In genomic region chr5:72245517-72246238, GRCh38 we compare ENCODE assay signal across 11 cellular contexts.
DNase-seq lines count a peak whose midpoint lies in the region; ATAC-seq and TF ChIP-seq lines count a peak whose summit lies in the region.
"Had no signal": no experiment of that assay in that cellular context is flagged by ENCODE, and none has a peak within 500 bp of the region (broad histone marks: within the 10 kb centered on the region; RNA-seq: fewer than 3 reads in every experiment).

No MANE protein-coding gene starts in this region.

- H3K4me1 ChIP-seq in HUES48 (ENCODE audit: control insufficient read depth, insufficient read depth, low read length) = peaks cover 47% of the 10 kb centered on the region
- H3K4me1 ChIP-seq in left lung = peaks cover 19 to 36% of the 10 kb centered on the region in 2 donors
- peaks cover 0 to 39% (median 8%) of the 10 kb centered on the region in 6 donors for H3K4me1 ChIP-seq in spleen

- H3K9me3 Mint-ChIP-seq in brain = no peaks in the 10 kb centered on the region
- H3K9me3 Mint-ChIP-seq: naive thymus-derived CD8-positive, alpha-beta T cell had no signal

- intact Hi-C loops in left lung (cut with DNase I) = no loop called here
- intact Hi-C loops in spleen (cut with DNase I; ENCODE audit: low total_unique reads) = no loop called here

- H3K27me3 Mint-ChIP-seq in brain = no peaks in the 10 kb centered on the region
- H3K27me3 Mint-ChIP-seq: naive thymus-derived CD8-positive, alpha-beta T cell had no signal

- ATAC-seq in left lung (peak; percentile 27), HG02840 (IDR thresholded peaks at IDR 0.05; ENCODE audit: low FRiP score, unreplicated experiment) (no peak), GM21526 (IDR thresholded peaks at IDR 0.05; ENCODE audit: low FRiP score, unreplicated experiment) (no peak)

- H3K27ac ChIP-seq in HUES48 (ENCODE audit: low read depth, low read length) = peak overlapping the region; percentile 25
- peak overlapping the region in 1 of 2 donors; percentile 50 for H3K27ac ChIP-seq in left lung
- H3K27ac ChIP-seq in substantia nigra (ENCODE audit: low read depth, low read length, poor library complexity, severe bottlenecking) = peak overlapping the region; percentile 92
- no peak overlapping the region for H3K27ac ChIP-seq in spleen
- H3K27ac ChIP-seq: BLaER1 had no signal

- no peaks in the 10 kb centered on the region for H3K36me3 Mint-ChIP-seq in brain

- TF ChIP-seq CTCF in brain (conservative IDR thresholded peaks at IDR 0.05) (no peak), left lung (IDR thresholded peaks at IDR 0.05) (no peak), spleen (IDR thresholded peaks at IDR 0.05 in 8 of 11, conservative IDR thresholded peaks at IDR 0.05 in 3 of 11) (no peak)

- H3K4me3 ChIP-seq in HUES48 (ENCODE audit: low read depth, low read length) (no peak overlapping the region), left lung (no peak overlapping the region), spleen (no peak overlapping the region)
- H3K4me3 ChIP-seq: BLaER1 had no signal

- no peak overlapping the region for H3K9ac ChIP-seq in HUES48 (ENCODE audit: low read depth, low read length)
- H3K9ac ChIP-seq: BLaER1 had no signal

- H3K36me3 ChIP-seq in HUES48 (ENCODE audit: control insufficient read depth, insufficient read depth, low read length) (0 out of 2 replicates have a peak, but pooled peaks cover 6% of the 10 kb centered on the region), left lung (no peaks in the 10 kb centered on the region), spleen (peaks cover 0 to 10% (median 0%) of the 10 kb centered on the region in 6 donors)

- H3K27ac Mint-ChIP-seq in brain = peak overlapping the region; percentile 69 to 94 (median 91)

- H3K9me3 ChIP-seq in HUES48 (ENCODE audit: control insufficient read depth, insufficient read depth, low read length) (no peaks in the 10 kb centered on the region), left lung (no peaks in the 10 kb centered on the region), spleen (no peaks in the 10 kb centered on the region)
- H3K9me3 ChIP-seq: BLaER1 had no signal

- H3K27me3 ChIP-seq in HUES48 (ENCODE audit: control insufficient read depth, insufficient read depth, low read length) (no peaks in the 10 kb centered on the region), left lung (no peaks in the 10 kb centered on the region), spleen (replicated peaks in 1 of 7) (no peaks in the 10 kb centered on the region)
- H3K27me3 ChIP-seq: BLaER1 had no signal

- DNase-seq in left lung (no peak), substantia nigra (lab: John Stamatoyannopoulos, UW) (no peak), spleen (no peak)
- DNase-seq in activated CD8-positive, alpha-beta memory T cell treated with anti-CD3 and anti-CD28 coated beads, Interleukin-2, amount 50 U/mL, for 48 hours = no peak
- DNase-seq: naive thymus-derived CD8-positive, alpha-beta T cell; NCI-H2081 treated with DMSO at 0.1 percent for 48 hours had no signal

- peak overlapping the region in 4 of 5 experiments; percentile 9 to 50 (median 32) for H3K4me3 Mint-ChIP-seq in brain
- H3K4me3 Mint-ChIP-seq: naive thymus-derived CD8-positive, alpha-beta T cell had no signal

- no peak for TF ChIP-seq POLR2A in spleen (IDR thresholded peaks at IDR 0.05)

- peaks cover 92% of the 10 kb centered on the region for H3K4me1 Mint-ChIP-seq in brain

- WGBS in spleen, 5 donors = 89 to 100% (median 94%) methylated on average over 3 of the region's 3 CpGs

Comparison
In these comparisons a context has a peak if more than half of its experiments do, and no peak if none do; other contexts are left out.
1. H3K27ac ChIP-seq: peak in HUES48 (single experiment) and substantia nigra (single experiment); none in spleen (0 of 8).